8 cellular contexts compared by ENCODE assay signal in genomic region chr4:1723131-1723801, GRCh38. TPM values are rescaled to one million over a fixed set of nuclear protein-coding genes. Genes with fewer than 3 reads are reported as not detected.
DNase-seq lines count a peak whose midpoint lies in the region; ATAC-seq, FAIRE-seq and TF ChIP-seq lines count a peak whose summit lies in the region.

No MANE protein-coding gene starts in this region.

- no peak overlapping the region for H3K4me3 ChIP-seq in IMR-90 (ENCODE audit: insufficient read depth, low read depth, low read length)

- CTCF ChIA-PET in IMR-90 (lab: Yijun Ruan, JAX), result interaction anchor here (1.7 kb wide), 1 partner anchor 30 kb away, joined by 5 read pairs; no protein-coding TSS in a partner anchor
- CTCF ChIA-PET in activated CD4-positive, alpha-beta T cell treated with anti-CD3 and anti-CD28 coated beads for 36 hours (lab: Charles Lee), result interaction anchor here (0.6 to 13.1 kb wide), 10 partner anchors 9 to 135 kb away, joined by 3 to 196 read pairs (median 3); partner anchors contain the start of gene SLBP

- H3K23ac ChIP-seq in IMR-90 (ENCODE audit: low read depth, low read length), result 0 out of 2 replicates have a peak overlapping the region, but pooled peaks have one; percentile 70

- H4K5ac ChIP-seq in IMR-90 (ENCODE audit: low read depth, low read length), result no peak overlapping the region

- no peak for TF ChIP-seq POLR2A in IMR-90 (IDR thresholded peaks at IDR 0.05; ENCODE audit: low read depth, low read length)

- no peak overlapping the region for H2BK15ac ChIP-seq in IMR-90 (ENCODE audit: low read depth, low read length)

- H3K4me3 Mint-ChIP-seq in activated CD4-positive, alpha-beta T cell treated with anti-CD3 and anti-CD28 coated beads for 36 hours, result peak overlapping the region; percentile 96
- H3K4me3 Mint-ChIP-seq in glutamatergic neuron (ENCODE audit: unreplicated experiment), result peak overlapping the region; percentile 49
- peak overlapping the region; percentile 92 to 94 for H3K4me3 Mint-ChIP-seq in stimulated activated naive B cell treated with anti-CD40 and anti-IgM and Interleukin-4, amounts not matched to agents 10 μg/mL and 1 μg/mL and 100 μg/mL, for 72 hours

- no peak overlapping the region for H2BK120ac ChIP-seq in IMR-90 (ENCODE audit: low read depth, low read length)

- intact Hi-C loops in IMR-90 (cut with micrococcal nuclease), result loop anchor here (10.0 kb wide), 1 partner anchor 358 kb away; no protein-coding TSS in a partner anchor
- intact Hi-C loops in activated CD4-positive, alpha-beta T cell treated with anti-CD3 and anti-CD28 coated beads for 36 hours (cut with DNase I, micrococcal nuclease), result loop anchor here in 1 of 2 experiments (1.0 to 5.0 kb wide), 5 partner anchors 475 to 1239 kb away; partner anchors contain the start of genes GRK4, HAUS3, NOP14 and POLN

- no peak for TF ChIP-seq RAD21 in IMR-90 (IDR thresholded peaks at IDR 0.05; ENCODE audit: low read length)

- H3K9ac ChIP-seq in IMR-90 (ENCODE audit: low read depth, low read length), result peak overlapping the region; percentile 45; the same call in 1 of the 2 replicates

- no peak overlapping the region for H2BK20ac ChIP-seq in IMR-90 (ENCODE audit: low read depth, low read length)

- no peaks in the 10 kb centered on the region for H3K9me3 ChIP-seq in IMR-90 (ENCODE audit: control insufficient read depth, insufficient read depth, low read length)

- peak overlapping the region; percentile 99 for H3K27ac Mint-ChIP-seq in activated CD4-positive, alpha-beta T cell treated with anti-CD3 and anti-CD28 coated beads for 36 hours
- no peak overlapping the region for H3K27ac Mint-ChIP-seq in glutamatergic neuron (ENCODE audit: unreplicated experiment)
- peak overlapping the region; percentile 97 for H3K27ac Mint-ChIP-seq in stimulated activated naive B cell treated with anti-CD40 and anti-IgM and Interleukin-4, amounts not matched to agents 10 μg/mL and 1 μg/mL and 100 μg/mL, for 72 hours

- H3K18ac ChIP-seq in IMR-90 (ENCODE audit: low read depth, low read length), result no peak overlapping the region

- no peak overlapping the region for H4K91ac ChIP-seq in IMR-90 (ENCODE audit: insufficient read depth, low read depth, low read length)

- H3K79me1 ChIP-seq in IMR-90 (ENCODE audit: low read depth in 1 of 2, low read length in 2 of 2), result peaks cover 38 to 75% of the 10 kb centered on the region in 2 experiments

- BruUV-seq in IMR-90 (replicated peaks; lab: Mats Ljungman, UMichigan), result no TSS peak

- H3K4me1 ChIP-seq in IMR-90 (ENCODE audit: control insufficient read depth, insufficient read depth, low read length), result peaks cover 22% of the 10 kb centered on the region

- H2BK5ac ChIP-seq in IMR-90 (ENCODE audit: low read depth, low read length, poor library complexity, severe bottlenecking), result no peak overlapping the region

- dilution Hi-C loops in IMR-90 (cut with HindIII; ENCODE audit: low sequenced_read_pairs, unreplicated experiment), result no loop called here

- FAIRE-seq in urothelium cell line (lab: Jason Lieb, UNC), result no peak

- no peaks in the 10 kb centered on the region for H3K9me3 Mint-ChIP-seq in activated CD4-positive, alpha-beta T cell treated with anti-CD3 and anti-CD28 coated beads for 36 hours (ENCODE audit: low read depth)
- peaks cover 12% of the 10 kb centered on the region for H3K9me3 Mint-ChIP-seq in glutamatergic neuron (ENCODE audit: unreplicated experiment)
- H3K9me3 Mint-ChIP-seq in stimulated activated naive B cell treated with anti-CD40 and anti-IgM and Interleukin-4, amounts not matched to agents 10 μg/mL and 1 μg/mL and 100 μg/mL, for 72 hours, result no peaks in the 10 kb centered on the region

- peaks cover 61% of the 10 kb centered on the region for H3K36me3 Mint-ChIP-seq in activated CD4-positive, alpha-beta T cell treated with anti-CD3 and anti-CD28 coated beads for 36 hours (ENCODE audit: low read depth)
- H3K36me3 Mint-ChIP-seq in glutamatergic neuron (ENCODE audit: unreplicated experiment), result no peaks in the 10 kb centered on the region
- H3K36me3 Mint-ChIP-seq in stimulated activated naive B cell treated with anti-CD40 and anti-IgM and Interleukin-4, amounts not matched to agents 10 μg/mL and 1 μg/mL and 100 μg/mL, for 72 hours, result peaks cover 34 to 61% of the 10 kb centered on the region in 2 donors

- peaks cover 65% of the 10 kb centered on the region for H3K4me1 Mint-ChIP-seq in activated CD4-positive, alpha-beta T cell treated with anti-CD3 and anti-CD28 coated beads for 36 hours
- peaks cover 8% of the 10 kb centered on the region for H3K4me1 Mint-ChIP-seq in glutamatergic neuron (ENCODE audit: low read depth, unreplicated experiment)
- peaks cover 53 to 70% of the 10 kb centered on the region in 2 donors for H3K4me1 Mint-ChIP-seq in stimulated activated naive B cell treated with anti-CD40 and anti-IgM and Interleukin-4, amounts not matched to agents 10 μg/mL and 1 μg/mL and 100 μg/mL, for 72 hours

- H3K27me3 Mint-ChIP-seq in activated CD4-positive, alpha-beta T cell treated with anti-CD3 and anti-CD28 coated beads for 36 hours, result no peaks in the 10 kb centered on the region
- peaks cover 11% of the 10 kb centered on the region for H3K27me3 Mint-ChIP-seq in glutamatergic neuron (ENCODE audit: unreplicated experiment)
- no peaks in the 10 kb centered on the region for H3K27me3 Mint-ChIP-seq in stimulated activated naive B cell treated with anti-CD40 and anti-IgM and Interleukin-4, amounts not matched to agents 10 μg/mL and 1 μg/mL and 100 μg/mL, for 72 hours

- peaks cover 14% of the 10 kb centered on the region; the same call in 1 of the 2 replicates for H4K20me1 ChIP-seq in IMR-90 (ENCODE audit: insufficient read depth, low read length)

- no peaks in the 10 kb centered on the region for H3K27me3 ChIP-seq in IMR-90 (ENCODE audit: control insufficient read depth, insufficient read depth, low read length)

- in situ Hi-C loops in IMR-90 (cut with MboI; ENCODE audit: low sequenced_read_pairs), result no loop called here

- ATAC-seq in IMR-90 (ENCODE audit: low read depth) (no peak), HG03108 (IDR thresholded peaks at IDR 0.05; ENCODE audit: unreplicated experiment) (no peak), GM21381 (IDR thresholded peaks at IDR 0.05; ENCODE audit: unreplicated experiment) (no peak)
- ATAC-seq in activated CD4-positive, alpha-beta T cell treated with anti-CD3 and anti-CD28 coated beads for 36 hours, result peak; percentile 43
- peak; percentile 44 to 53 for ATAC-seq in stimulated activated naive B cell treated with anti-CD40 and anti-IgM and Interleukin-4, amounts not matched to agents 10 μg/mL and 1 μg/mL and 100 μg/mL, for 72 hours (replicated peaks)

- H3K14ac ChIP-seq in IMR-90 (replicated peaks; ENCODE audit: low read depth, low read length), result no peak overlapping the region

- no peak overlapping the region for H3K56ac ChIP-seq in IMR-90 (ENCODE audit: extremely low read depth, insufficient read depth, low read length)

- H3K36me3 ChIP-seq in IMR-90 (ENCODE audit: control insufficient read depth, insufficient read depth, low read length), result peaks cover 9% of the 10 kb centered on the region

- no peak overlapping the region for H4K8ac ChIP-seq in IMR-90 (ENCODE audit: low read depth in 2 of 2, low read length in 2 of 2)

- no peak overlapping the region for H3K4ac ChIP-seq in IMR-90 (ENCODE audit: low read depth, low read length)

- 87% methylated on average over 9 of the region's 12 CpGs; no CpG with 5 or more reads in 1 of the 2 experiments for WGBS in IMR-90 (ENCODE audit: extremely low coverage in 2 of 2, insufficient read length in 1 of 2), 2 experiments

- no peak overlapping the region for H3K27ac ChIP-seq in IMR-90 (ENCODE audit: insufficient read depth, low read length)

- no peak overlapping the region for H2AK5ac ChIP-seq in IMR-90 (ENCODE audit: low read depth, low read length)

- peak overlapping the region; percentile 53 for H2AFZ ChIP-seq in IMR-90 (replicated peaks; ENCODE audit: low read length, poor library complexity)

- peak overlapping the region; percentile 36 for H2AK9ac ChIP-seq in IMR-90 (replicated peaks; ENCODE audit: low read depth, low read length, poor library complexity)

- DNase-seq in IMR-90 (no peak), glutamatergic neuron (no peak), NCI-H128 (lab: John Stamatoyannopoulos, UW; ENCODE audit: unreplicated experiment) (no peak), urothelium cell line (ENCODE audit: low spot score) (no peak)
- DNase-seq in activated CD4-positive, alpha-beta T cell treated with anti-CD3 and anti-CD28 coated beads for 36 hours, result peak; percentile 83
- DNase-seq in stimulated activated naive B cell treated with anti-CD40 and anti-IgM and Interleukin-4, amounts not matched to agents 10 μg/mL and 1 μg/mL and 100 μg/mL, for 72 hours, result peak; percentile 68

- TF ChIP-seq CTCF in IMR-90 (conservative IDR thresholded peaks at IDR 0.05; ENCODE audit: low read depth, low read length) (no peak), glutamatergic neuron (IDR thresholded peaks at IDR 0.05; ENCODE audit: partially characterized antibody, unreplicated experiment) (no peak)

- peaks cover 3% of the 10 kb centered on the region; the same call in 1 of the 2 replicates for H3K9me1 ChIP-seq in IMR-90 (ENCODE audit: insufficient read depth, low read length)

- no peak overlapping the region; the same call in 1 of the 2 replicates for H3K4me2 ChIP-seq in IMR-90 (ENCODE audit: low read depth, low read length)

- POLR2A ChIA-PET in IMR-90 (lab: Charles Lee; ENCODE audit: unreplicated experiment), result no interaction called here
- POLR2A ChIA-PET in activated CD4-positive, alpha-beta T cell treated with anti-CD3 and anti-CD28 coated beads for 36 hours (lab: Charles Lee), result interaction anchor here (0.6 to 5.1 kb wide), 4 partner anchors 12 to 179 kb away, joined by 3 to 89 read pairs (median 5); partner anchors contain the start of gene SLBP

RNA-seq across cellular contexts. Expression of gene TACC3, which starts 1.9 kb away (rescaled TPM):
- total RNA-seq in IMR-90 (2012; rRNA removed) (15.0 and 15.1 TPM in 2 replicates), glutamatergic neuron (ENCODE audit: unreplicated experiment) (23.0 TPM)
- 49.7 and 49.8 TPM in 2 replicates for polyA plus RNA-seq in IMR-90 (2012; rRNA removed)
- polyA plus RNA-seq in IMR-90 (2012; cell fraction: cytosol; rRNA removed), result 26.4 and 36.9 TPM in 2 replicates
- polyA plus RNA-seq in IMR-90 (2012; cell fraction: nucleus; rRNA removed; ENCODE audit: low replicate concordance), result 70.1 and 136 TPM in 2 replicates
- 100 to 1,000 TPM; 197 to 206 TPM for total RNA-seq in activated CD4-positive, alpha-beta T cell treated with anti-CD3 and anti-CD28 coated beads for 36 hours

RNA-seq across cellular contexts. Expression of gene TMEM129, which starts 2.1 kb away (rescaled TPM):
- total RNA-seq in IMR-90 (2012; rRNA removed) (6.6 and 6.7 TPM in 2 replicates), glutamatergic neuron (ENCODE audit: unreplicated experiment) (23.8 TPM)
- 26.6 and 30.6 TPM in 2 replicates for polyA plus RNA-seq in IMR-90 (2012; rRNA removed)
- 15.7 and 43.3 TPM in 2 replicates for polyA plus RNA-seq in IMR-90 (2012; cell fraction: cytosol; rRNA removed)
- 27.0 and 66.0 TPM in 2 replicates for polyA plus RNA-seq in IMR-90 (2012; cell fraction: nucleus; rRNA removed; ENCODE audit: low replicate concordance)
- 10 to 100 TPM; 13.7 to 14.6 TPM for total RNA-seq in activated CD4-positive, alpha-beta T cell treated with anti-CD3 and anti-CD28 coated beads for 36 hours

RNA-seq across cellular contexts. Expression of gene SLBP, which starts 11.1 kb away (rescaled TPM):
- total RNA-seq in IMR-90 (2012; rRNA removed), result 66.1 and 85.5 TPM in 2 replicates
- polyA plus RNA-seq in IMR-90 (2012; rRNA removed), result 61.8 and 64.9 TPM in 2 replicates
- 23.0 and 34.5 TPM in 2 replicates for polyA plus RNA-seq in IMR-90 (2012; cell fraction: cytosol; rRNA removed)
- polyA plus RNA-seq in IMR-90 (2012; cell fraction: nucleus; rRNA removed; ENCODE audit: low replicate concordance), result 12.5 and 31.3 TPM in 2 replicates
- total RNA-seq in activated CD4-positive, alpha-beta T cell treated with anti-CD3 and anti-CD28 coated beads for 36 hours, result 100 to 1,000 TPM; 113 to 134 TPM
- total RNA-seq in glutamatergic neuron (ENCODE audit: unreplicated experiment), result 25.0 TPM

RNA-seq across cellular contexts. Expression of gene FAM53A, which starts 39.2 kb away (rescaled TPM):
- total RNA-seq in IMR-90 (2012; rRNA removed), result 1.9 and 2.0 TPM in 2 replicates
- polyA plus RNA-seq in IMR-90 (2012; rRNA removed), result 3.1 and 4.4 TPM in 2 replicates
- 3.7 and 4.1 TPM in 2 replicates for polyA plus RNA-seq in IMR-90 (2012; cell fraction: cytosol; rRNA removed)
- 5.3 and 12.2 TPM in 2 replicates for polyA plus RNA-seq in IMR-90 (2012; cell fraction: nucleus; rRNA removed; ENCODE audit: low replicate concordance)
- total RNA-seq in activated CD4-positive, alpha-beta T cell treated with anti-CD3 and anti-CD28 coated beads for 36 hours, result 1 to 10 TPM; 2.0 to 2.5 TPM
- total RNA-seq in glutamatergic neuron (ENCODE audit: unreplicated experiment), result 1.1 TPM

Comparison
In these comparisons a context has a peak if more than half of its experiments do, and no peak if none do; other contexts are left out.
1. ATAC-seq: peak in activated CD4-positive, alpha-beta T cell treated with anti-CD3 and anti-CD28 coated beads for 36 hours (single experiment) and stimulated activated naive B cell treated with anti-CD40 and anti-IgM and Interleukin-4, amounts not matched to agents 10 μg/mL and 1 μg/mL and 100 μg/mL, for 72 hours (2 of 2); none in IMR-90 (single experiment), HG03108 (single experiment) and GM21381 (single experiment).
2. DNase-seq: peak in activated CD4-positive, alpha-beta T cell treated with anti-CD3 and anti-CD28 coated beads for 36 hours (single experiment) and stimulated activated naive B cell treated with anti-CD40 and anti-IgM and Interleukin-4, amounts not matched to agents 10 μg/mL and 1 μg/mL and 100 μg/mL, for 72 hours (single experiment); none in IMR-90 (single experiment), glutamatergic neuron (single experiment), NCI-H128 (single experiment) and urothelium cell line (single experiment).
3. Peak in every context shown above with its lines, with median percentiles within 50 percentile points of each other: H3K4me3 Mint-ChIP-seq.